In the genomic region with DNA sequence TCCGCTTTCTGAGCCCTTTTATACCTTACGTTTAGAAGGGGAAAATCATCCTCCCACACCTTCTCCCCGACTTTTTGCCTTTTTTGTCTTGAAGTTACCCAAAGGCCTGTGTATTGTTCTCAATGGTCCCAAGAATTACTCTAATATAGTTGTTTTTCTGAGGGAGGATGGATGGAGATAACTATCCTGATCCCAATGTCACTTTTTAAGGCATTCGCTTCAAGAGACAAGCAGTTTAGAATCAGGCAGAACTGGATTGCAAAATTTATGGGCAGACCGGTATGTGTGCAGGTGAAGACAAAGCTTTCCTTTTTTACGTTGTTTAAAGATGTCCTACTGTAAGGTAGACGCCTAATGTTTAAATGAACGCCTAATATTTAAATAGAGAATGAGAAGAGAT, we compare ENCODE assay signal across 8 cellular contexts. TPM values are rescaled to one million over a fixed set of nuclear protein-coding genes. Genes with fewer than 3 reads are reported as not detected.
A peak's percentile ranks its signal among the peaks of the same experiment; 100 is the strongest.
DNase-seq lines count a peak whose midpoint lies in the region; ATAC-seq and TF ChIP-seq lines count a peak whose summit lies in the region.
"Not testable (repeated sequence)": the region's sequence is repeated elsewhere in the genome, so short reads cannot be mapped to it uniquely, and the experiment has no call there.

No MANE protein-coding gene starts in this region.

- H3K79me2 ChIP-seq in PC-9 (ENCODE audit: low read depth): peaks cover 36% of the 10 kb centered on the region

- not testable (repeated sequence) for ATAC-seq in effector memory CD8-positive, alpha-beta T cell (replicated peaks); stimulated activated naive CD8-positive, alpha-beta T cell treated with anti-CD3 and anti-CD28 coated beads, Interleukin-15, amount 100 ng/mL, for 72 hours

- TF ChIP-seq CTCF in HFF-Myc (IDR thresholded peaks at IDR 0.05; ENCODE audit: low read depth, low read length, missing control alignments); PC-9 (conservative IDR thresholded peaks at IDR 0.05); nephron progenitor cell (IDR thresholded peaks at IDR 0.05): not testable (repeated sequence)

- CTCF ChIA-PET in PC-9 (lab: Charles Lee): not testable (repeated sequence)

- not testable (repeated sequence) for H3K9me2 ChIP-seq in PC-9 (ENCODE audit: insufficient read depth)

- H3K9me3 ChIP-seq in BLaER1 treated with 17β-estradiol and CSF1 and Interleukin-3, amounts not matched to agents 10 nM and 100 nM (replicated peaks in 1 of 11); PC-9 (ENCODE audit: insufficient read depth, low read depth): not testable (repeated sequence)

- not testable (repeated sequence) for H3K9me3 Mint-ChIP-seq in activated naive CD4-positive, alpha-beta T cell treated with anti-CD3 and anti-CD28 coated beads, Interleukin-2, amount 50 U/mL, for 24 hours; effector memory CD8-positive, alpha-beta T cell; immature natural killer cell; nephron progenitor cell; stimulated activated naive CD8-positive, alpha-beta T cell treated with anti-CD3 and anti-CD28 coated beads, Interleukin-15, amount 100 ng/mL, for 72 hours

- H3F3A ChIP-seq in PC-9 (ENCODE audit: insufficient read depth, low read depth): peaks cover 12% of the 10 kb centered on the region; the same call in 1 of the 2 replicates

- not testable (repeated sequence) for DNase-seq in HFF-Myc (ENCODE audit: extremely low read depth, low read depth); PC-9; effector memory CD8-positive, alpha-beta T cell; nephron progenitor cell; stimulated activated naive CD8-positive, alpha-beta T cell treated with anti-CD3 and anti-CD28 coated beads, Interleukin-15, amount 100 ng/mL, for 72 hours
- peak; percentile 1 to 6 (median 1) for DNase-seq in immature natural killer cell

- H3K27ac ChIP-seq in BLaER1 treated with 17β-estradiol and CSF1 and Interleukin-3, amounts not matched to agents 10 nM and 100 nM: peak overlapping the region in 10 of 11 experiments; percentile 84 to 97 (median 91); a peak in 20 of 22 replicates
- H3K27ac ChIP-seq in PC-9: not testable (repeated sequence)

- intact Hi-C loops in PC-9 (cut with micrococcal nuclease; ENCODE audit: unreplicated experiment): loop anchor here (5.0 kb wide), 1 partner anchor 104 kb away; no protein-coding TSS in a partner anchor

- POLR2A ChIA-PET in PC-9 (lab: Charles Lee; ENCODE audit: unreplicated experiment): not testable (repeated sequence)

- not testable (repeated sequence) for H3K27me3 ChIP-seq in BLaER1 treated with 17β-estradiol and CSF1 and Interleukin-3, amounts not matched to agents 10 nM and 100 nM; PC-9 (ENCODE audit: insufficient read depth, low read depth)

- H3K4me3 Mint-ChIP-seq in activated naive CD4-positive, alpha-beta T cell treated with anti-CD3 and anti-CD28 coated beads, Interleukin-2, amount 50 U/mL, for 24 hours: peak overlapping the region; percentile 89
- peak overlapping the region; percentile 85 to 89 for H3K4me3 Mint-ChIP-seq in effector memory CD8-positive, alpha-beta T cell
- H3K4me3 Mint-ChIP-seq in immature natural killer cell (peak overlapping the region; percentile 91 to 99 (median 97)), nephron progenitor cell (peak overlapping the region; percentile 91)
- H3K4me3 Mint-ChIP-seq in stimulated activated naive CD8-positive, alpha-beta T cell treated with anti-CD3 and anti-CD28 coated beads, Interleukin-15, amount 100 ng/mL, for 72 hours: peak overlapping the region; percentile 97 to 99

- peaks cover 0 to 26% (median 16%) of the 10 kb centered on the region in 11 experiments; a peak in 11 of 22 replicates for H4K20me1 ChIP-seq in BLaER1 treated with 17β-estradiol and CSF1 and Interleukin-3, amounts not matched to agents 10 nM and 100 nM
- H4K20me1 ChIP-seq in PC-9 (ENCODE audit: insufficient read depth): not testable (repeated sequence)

- peaks cover 25 to 35% (median 31%) of the 10 kb centered on the region in 10 experiments for H3K4me1 ChIP-seq in BLaER1 treated with 17β-estradiol and CSF1 and Interleukin-3, amounts not matched to agents 10 nM and 100 nM
- H3K4me1 ChIP-seq in PC-9 (replicated peaks; ENCODE audit: insufficient read depth): peaks cover 13% of the 10 kb centered on the region; the same call in 1 of the 2 replicates

- H3K4me3 ChIP-seq in BLaER1 treated with 17β-estradiol and CSF1 and Interleukin-3, amounts not matched to agents 10 nM and 100 nM: peak overlapping the region; percentile 75 to 89 (median 81)
- H3K4me3 ChIP-seq in HFF-Myc (replicated peaks; ENCODE audit: low read depth, low read length) (peak overlapping the region; percentile 75), PC-9 (peak overlapping the region; percentile 96)

- peak overlapping the region; percentile 80 to 94 (median 89) for H3K9ac ChIP-seq in BLaER1 treated with 17β-estradiol and CSF1 and Interleukin-3, amounts not matched to agents 10 nM and 100 nM

- not testable (repeated sequence) for H3K27me3 Mint-ChIP-seq in activated naive CD4-positive, alpha-beta T cell treated with anti-CD3 and anti-CD28 coated beads, Interleukin-2, amount 50 U/mL, for 24 hours; effector memory CD8-positive, alpha-beta T cell; immature natural killer cell (ENCODE audit: low read depth in 3 of 3); nephron progenitor cell (ENCODE audit: low read depth, poor library complexity); stimulated activated naive CD8-positive, alpha-beta T cell treated with anti-CD3 and anti-CD28 coated beads, Interleukin-15, amount 100 ng/mL, for 72 hours

- H3K27ac Mint-ChIP-seq in activated naive CD4-positive, alpha-beta T cell treated with anti-CD3 and anti-CD28 coated beads, Interleukin-2, amount 50 U/mL, for 24 hours: peak overlapping the region; percentile 91
- peak overlapping the region; percentile 96 to 98 for H3K27ac Mint-ChIP-seq in effector memory CD8-positive, alpha-beta T cell
- H3K27ac Mint-ChIP-seq in immature natural killer cell: peak overlapping the region; percentile 87 to 96 (median 93)
- H3K27ac Mint-ChIP-seq in nephron progenitor cell: peak overlapping the region; percentile 77
- peak overlapping the region; percentile 74 to 85 for H3K27ac Mint-ChIP-seq in stimulated activated naive CD8-positive, alpha-beta T cell treated with anti-CD3 and anti-CD28 coated beads, Interleukin-15, amount 100 ng/mL, for 72 hours

- peaks cover 30% of the 10 kb centered on the region for H3K4me1 Mint-ChIP-seq in activated naive CD4-positive, alpha-beta T cell treated with anti-CD3 and anti-CD28 coated beads, Interleukin-2, amount 50 U/mL, for 24 hours
- H3K4me1 Mint-ChIP-seq in effector memory CD8-positive, alpha-beta T cell (ENCODE audit: low read depth in 2 of 2): peaks cover 9 to 28% of the 10 kb centered on the region in 2 donors
- peaks cover 16 to 42% of the 10 kb centered on the region in 2 donors for H3K4me1 Mint-ChIP-seq in immature natural killer cell
- peaks cover 27% of the 10 kb centered on the region for H3K4me1 Mint-ChIP-seq in nephron progenitor cell
- peaks cover 30% of the 10 kb centered on the region for H3K4me1 Mint-ChIP-seq in stimulated activated naive CD8-positive, alpha-beta T cell treated with anti-CD3 and anti-CD28 coated beads, Interleukin-15, amount 100 ng/mL, for 72 hours

- H3K36me3 ChIP-seq in BLaER1 treated with 17β-estradiol and CSF1 and Interleukin-3, amounts not matched to agents 10 nM and 100 nM: peaks cover 0 to 19% (median 11%) of the 10 kb centered on the region in 11 experiments; a peak in 13 of 22 replicates
- H3K36me3 ChIP-seq in PC-9 (ENCODE audit: low read depth): not testable (repeated sequence)

- H3K36me3 Mint-ChIP-seq in activated naive CD4-positive, alpha-beta T cell treated with anti-CD3 and anti-CD28 coated beads, Interleukin-2, amount 50 U/mL, for 24 hours; immature natural killer cell: not testable (repeated sequence)
- H3K36me3 Mint-ChIP-seq in effector memory CD8-positive, alpha-beta T cell (ENCODE audit: insufficient read depth): peaks cover 13% of the 10 kb centered on the region
- H3K36me3 Mint-ChIP-seq in nephron progenitor cell (ENCODE audit: low read depth): peaks cover 22% of the 10 kb centered on the region

- peak overlapping the region; percentile 74; the same call in 1 of the 2 replicates for H2AFZ ChIP-seq in PC-9

- TSS peak; percentile 67 for BruUV-seq in PC-9 (replicated peaks; lab: Mats Ljungman, UMichigan)

- peak overlapping the region; percentile 67 to 86 (median 80) for H3K4me2 ChIP-seq in BLaER1 treated with 17β-estradiol and CSF1 and Interleukin-3, amounts not matched to agents 10 nM and 100 nM
- peak overlapping the region; percentile 76 for H3K4me2 ChIP-seq in PC-9

RNA-seq across cellular contexts. Expression of a gene that starts 0.7 kb away (rescaled TPM):
- 5.9 and 6.5 TPM in 2 replicates for total RNA-seq in PC-9 (2021)
- polyA plus RNA-seq in immature natural killer cell: 1 to 10 TPM; 1.5 to 5.4 (median 2.9) TPM

RNA-seq across cellular contexts. Expression of a gene that starts 1.4 kb away (rescaled TPM):
- total RNA-seq in PC-9 (2021): 38.7 and 45.3 TPM in 2 replicates
- polyA plus RNA-seq in immature natural killer cell: 10 to 100 TPM in 2 of 3 donors, 1 to 10 TPM in 1; 5.3 to 21.8 (median 17.8) TPM

RNA-seq across cellular contexts. Expression of a gene that starts 41.3 kb away (rescaled TPM):
- 0.20 TPM in 1 of 2 replicates, not detected in the other for total RNA-seq in PC-9 (2021)
- 1 to 10 TPM; 4.6 to 4.9 (median 4.7) TPM for polyA plus RNA-seq in immature natural killer cell
